12 cellular contexts compared by ENCODE assay signal in the genomic region with DNA sequence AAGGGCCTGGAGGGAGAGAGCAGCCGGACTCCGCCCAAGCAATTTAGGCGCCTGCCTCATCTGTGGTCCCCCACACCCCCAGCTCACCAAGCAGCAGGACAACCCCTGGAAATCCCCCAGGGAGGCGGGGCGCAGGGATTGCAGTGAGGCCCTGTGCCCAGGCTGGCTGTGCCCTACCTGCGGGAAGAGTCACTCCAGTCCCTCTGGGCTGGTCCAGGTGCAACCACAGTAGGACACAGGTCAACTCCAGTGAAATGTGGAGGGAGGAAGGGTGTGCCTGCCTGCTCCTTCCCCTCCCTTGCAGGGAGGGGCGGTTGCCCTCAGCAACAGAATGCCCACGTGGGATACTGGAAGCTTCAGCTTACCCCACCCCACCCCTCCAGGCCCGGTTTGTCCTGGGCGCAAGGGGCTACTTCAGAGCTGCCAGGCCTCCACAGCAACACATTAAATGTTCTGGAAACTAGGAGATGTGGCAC. TPM values are rescaled to one million over a fixed set of nuclear protein-coding genes. Genes with fewer than 3 reads are reported as not detected.
A peak's percentile ranks its signal among the peaks of the same experiment; 100 is the strongest.
DNase-seq lines count a peak whose midpoint lies in the region; ATAC-seq and TF ChIP-seq lines count a peak whose summit lies in the region.
"Had no signal": no experiment of that assay in that cellular context is flagged by ENCODE, and none has a peak within 500 bp of the region (broad histone marks: within the 10 kb centered on the region; RNA-seq: fewer than 3 reads in every experiment).

No MANE protein-coding gene starts in this region.

- TF ChIP-seq CTCF in MCF 10A (IDR thresholded peaks at IDR 0.05; ENCODE audit: unreplicated experiment) (no peak), tibial nerve (IDR thresholded peaks at IDR 0.05) (no peak)

- H3K27me3 ChIP-seq in tibial nerve: no peaks in the 10 kb centered on the region

- ATAC-seq in left lobe of liver (peak; percentile 26), HG03175 (IDR thresholded peaks at IDR 0.05; ENCODE audit: unreplicated experiment) (no peak)

- no peak for TF ChIP-seq RAD21 in Ishikawa (IDR thresholded peaks at IDR 0.05; ENCODE audit: low read depth)

- DNase-seq in MCF 10A (ENCODE audit: unreplicated experiment) (peak; percentile 46), left lobe of liver (ENCODE audit: low spot score) (no peak), tibial nerve (ENCODE audit: low spot score in 2 of 2) (no peak), anterior cingulate cortex (lab: John Stamatoyannopoulos, UW) (no peak), GM19238 (ENCODE audit: insufficient read length, low spot score) (no peak)
- DNase-seq: amniotic stem cell, DMS 273 treated with DMSO at 0.1 percent for 48 hours, endodermal cell, hypothalamus, NCI-H1105 treated with DMSO at 0.1 percent for 48 hours had no signal

- peaks cover 0 to 4% (median 2%) of the 10 kb centered on the region in 4 donors for H3K4me1 ChIP-seq in tibial nerve

- no peaks in the 10 kb centered on the region for H3K4me1 Mint-ChIP-seq in MCF 10A (ENCODE audit: insufficient read depth, unreplicated experiment)

- intact Hi-C loops in MCF 10A (cut with micrococcal nuclease): no loop called here

- H3K4me3 Mint-ChIP-seq in MCF 10A (ENCODE audit: unreplicated experiment): no peak overlapping the region
- H3K4me3 Mint-ChIP-seq: endodermal cell had no signal

- no peaks in the 10 kb centered on the region for H3K36me3 ChIP-seq in tibial nerve

- H3K9me3 ChIP-seq in tibial nerve: peaks cover 0 to 10% (median 0%) of the 10 kb centered on the region in 4 donors

- CTCF ChIA-PET in MCF 10A (lab: Yijun Ruan, JAX): interaction anchor here (0.6 to 1.3 kb wide), 2 partner anchors 66 to 744 kb away, joined by 3 to 4 read pairs; no protein-coding TSS in a partner anchor

- peak overlapping the region in 1 of 4 donors; percentile 12 for H3K4me3 ChIP-seq in tibial nerve

- H3K27me3 Mint-ChIP-seq in MCF 10A (ENCODE audit: insufficient read depth, unreplicated experiment): peaks cover 15% of the 10 kb centered on the region

- TF ChIP-seq EP300 in Ishikawa (IDR thresholded peaks at IDR 0.05; ENCODE audit: borderline replicate concordance) (no peak), tibial nerve (IDR thresholded peaks at IDR 0.05) (no peak)

- no peaks in the 10 kb centered on the region for H3K36me3 Mint-ChIP-seq in MCF 10A (ENCODE audit: insufficient read depth, unreplicated experiment)

- BruUV-seq in MCF 10A (replicated peaks; lab: Mats Ljungman, UMichigan): no TSS peak

- H3K27ac ChIP-seq in tibial nerve: peak overlapping the region in 3 of 4 donors; percentile 56 to 72 (median 70)

- H3K9me3 Mint-ChIP-seq in MCF 10A (ENCODE audit: unreplicated experiment): no peaks in the 10 kb centered on the region
- H3K9me3 Mint-ChIP-seq: endodermal cell had no signal

- TF ChIP-seq POLR2A in tibial nerve (IDR thresholded peaks at IDR 0.05): no peak

- no peak overlapping the region for H3K27ac Mint-ChIP-seq in MCF 10A (ENCODE audit: low read depth, unreplicated experiment)
- H3K27ac Mint-ChIP-seq: endodermal cell had no signal

- POLR2A ChIA-PET in MCF 10A (lab: Yijun Ruan, JAX): interaction anchor here (0.5 to 0.6 kb wide), 2 partner anchors 45 to 250 kb away, joined by 3 read pairs; no protein-coding TSS in a partner anchor

- 34 to 76% methylated on average over 7 to 9 of the region's 10 CpGs for WGBS in tibial nerve, 2 donors

TF ChIP-seq in Ishikawa, 13 proteins besides CTCF, POLR2A, EP300 and RAD21:
- TF ChIP-seq FOXM1 (IDR thresholded peaks at IDR 0.05; ENCODE audit: borderline replicate concordance, low read depth) (no peak), TCF12 (IDR thresholded peaks at IDR 0.05; ENCODE audit: low read depth) (no peak), TAF1 (IDR thresholded peaks at IDR 0.05; ENCODE audit: low read depth) (no peak), CREB1 (IDR thresholded peaks at IDR 0.05; ENCODE audit: low read depth) (no peak)
- TF ChIP-seq, protein P1, sequence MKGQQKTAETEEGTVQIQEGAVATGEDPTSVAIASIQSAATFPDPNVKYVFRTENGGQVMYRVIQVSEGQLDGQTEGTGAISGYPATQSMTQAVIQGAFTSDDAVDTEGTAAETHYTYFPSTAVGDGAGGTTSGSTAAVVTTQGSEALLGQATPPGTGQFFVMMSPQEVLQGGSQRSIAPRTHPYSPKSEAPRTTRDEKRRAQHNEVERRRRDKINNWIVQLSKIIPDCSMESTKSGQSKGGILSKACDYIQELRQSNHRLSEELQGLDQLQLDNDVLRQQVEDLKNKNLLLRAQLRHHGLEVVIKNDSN (IDR thresholded peaks at IDR 0.05): peak; percentile 44
TF ChIP-seq in Ishikawa: peak in this region for 1.

RNA-seq across cellular contexts. Expression of a gene that starts 22.7 kb away (rescaled TPM):
- total RNA-seq in MCF 10A (2022) (not detected in 2 replicates), left lobe of liver (0.03 TPM), tibial nerve (10 to 100 TPM in 2 of 4 donors, 1 to 10 TPM in 2; 4.8 to 25.5 (median 8.9) TPM)

RNA-seq across cellular contexts. Expression of a gene that starts 43.3 kb away (rescaled TPM):
- not detected in 2 replicates for total RNA-seq in MCF 10A (2022)
- not detected for total RNA-seq in left lobe of liver
- not detected for total RNA-seq in tibial nerve
- total RNA-seq: endodermal cell had no signal
